ENCODE assay signal across 8 cellular contexts in genomic region chr2:45585267-45585861, GRCh38. TPM values are rescaled to one million over a fixed set of nuclear protein-coding genes. Genes with fewer than 3 reads are reported as not detected.
A peak's percentile ranks its signal among the peaks of the same experiment; 100 is the strongest.
DNase-seq lines count a peak whose midpoint lies in the region; ATAC-seq and TF ChIP-seq lines count a peak whose summit lies in the region.

No MANE protein-coding gene starts in this region.

- H3K4ac ChIP-seq in H9 (ENCODE audit: low read depth, low read length), result no peak overlapping the region

- no peak overlapping the region for H4K5ac ChIP-seq in H9 (ENCODE audit: insufficient read length, low read depth, low read length)

- H3K23me2 ChIP-seq in H9 (ENCODE audit: insufficient read length, low read depth, low read length, poor library complexity, severe bottlenecking), result no peaks in the 10 kb centered on the region

- H3K9me2 ChIP-seq in PC-9 (ENCODE audit: insufficient read depth), result no peaks in the 10 kb centered on the region

- no peak overlapping the region for H3K23ac ChIP-seq in H9 (ENCODE audit: insufficient read length, low read depth, low read length)

- H3K27me3 Mint-ChIP-seq in CD4-positive, alpha-beta T cell, result no peaks in the 10 kb centered on the region
- H3K27me3 Mint-ChIP-seq in H9 (ENCODE audit: low read depth), result no peaks in the 10 kb centered on the region

- H2BK120ac ChIP-seq in H9 (ENCODE audit: low read depth, low read length, poor library complexity, severe bottlenecking), result no peak overlapping the region

- H3K56ac ChIP-seq in H9 (ENCODE audit: insufficient read length, low read depth, low read length), result no peak overlapping the region

- no peak overlapping the region for H3K4me3 ChIP-seq in PC-9
- peak overlapping the region; percentile 50 for H3K4me3 ChIP-seq in endocrine pancreas (ENCODE audit: control insufficient read depth, insufficient read depth, low read length)
- no peak overlapping the region for H3K4me3 ChIP-seq in mucosa of descending colon

- no peaks in the 10 kb centered on the region for H4K20me1 ChIP-seq in H9 (ENCODE audit: control insufficient read depth, insufficient read depth, insufficient read length)
- H4K20me1 ChIP-seq in PC-9 (ENCODE audit: insufficient read depth), result peaks cover 10% of the 10 kb centered on the region; the same call in 1 of the 2 replicates

- H2BK5ac ChIP-seq in H9 (ENCODE audit: insufficient read length, low read length), result no peak overlapping the region

- no peak overlapping the region for H2BK15ac ChIP-seq in H9 (ENCODE audit: low read depth, low read length)

- H3K9ac ChIP-seq in H9 (ENCODE audit: extremely low read depth, insufficient read length, low read length) (no peak overlapping the region), endocrine pancreas (ENCODE audit: control insufficient read depth, insufficient read depth, low read length) (no peak overlapping the region)

- H2AK5ac ChIP-seq in H9 (ENCODE audit: insufficient read length, low read length), result no peak overlapping the region

- H4K8ac ChIP-seq in H9 (replicated peaks; ENCODE audit: insufficient read length, low read depth, low read length), result no peak overlapping the region

- POLR2A ChIA-PET in CD4-positive, alpha-beta T cell (lab: Charles Lee), result interaction anchor here (1.8 kb wide), 1 partner anchor 18 kb away, joined by 8 read pairs; no protein-coding TSS in a partner anchor
- POLR2A ChIA-PET in PC-9 (lab: Charles Lee; ENCODE audit: unreplicated experiment), result interaction anchor here (0.7 kb wide), 2 partner anchors 10 to 42 kb away, joined by 4 to 6 read pairs; no protein-coding TSS in a partner anchor

- peaks cover 29% of the 10 kb centered on the region for H3K4me1 Mint-ChIP-seq in CD4-positive, alpha-beta T cell (ENCODE audit: low read depth)
- H3K4me1 Mint-ChIP-seq in H9, result peaks cover 10 to 11% of the 10 kb centered on the region in 2 experiments

- H2AFZ ChIP-seq in H9 (ENCODE audit: low read length), result no peak overlapping the region
- no peak overlapping the region for H2AFZ ChIP-seq in PC-9

- no peak overlapping the region for H4K91ac ChIP-seq in H9 (ENCODE audit: insufficient read length, low read depth, low read length)

- no peak overlapping the region for H3K4me3 Mint-ChIP-seq in CD4-positive, alpha-beta T cell
- H3K4me3 Mint-ChIP-seq in H9, result no peak overlapping the region

- no peaks in the 10 kb centered on the region for H3K27me3 ChIP-seq in CD4-positive, alpha-beta T cell (ENCODE audit: control insufficient read depth, insufficient read depth, low read length)
- H3K27me3 ChIP-seq in H9 (ENCODE audit: insufficient read depth, low read length) (no peaks in the 10 kb centered on the region), PC-9 (ENCODE audit: insufficient read depth, low read depth) (no peaks in the 10 kb centered on the region), endocrine pancreas (ENCODE audit: control insufficient read depth, insufficient read depth, low read length) (no peaks in the 10 kb centered on the region)

- ATAC-seq in CD4-positive, alpha-beta T cell (ENCODE audit: poor library complexity), result peak; percentile 52
- ATAC-seq in mucosa of descending colon (peak; percentile 73), GM19452 (IDR thresholded peaks at IDR 0.05; ENCODE audit: unreplicated experiment) (no peak), GM18867 (IDR thresholded peaks at IDR 0.05; ENCODE audit: unreplicated experiment) (no peak)

- H2BK20ac ChIP-seq in H9 (ENCODE audit: low read depth, low read length, poor library complexity, severe bottlenecking), result no peak overlapping the region

- H3K18ac ChIP-seq in H9 (ENCODE audit: insufficient read length, low read depth, low read length), result no peak overlapping the region

- H3F3A ChIP-seq in PC-9 (ENCODE audit: insufficient read depth, low read depth), result peaks cover 23% of the 10 kb centered on the region

- H3K36me3 Mint-ChIP-seq in CD4-positive, alpha-beta T cell (ENCODE audit: low read depth), result peaks cover 24% of the 10 kb centered on the region
- peaks cover 3 to 8% (median 7%) of the 10 kb centered on the region in 3 experiments; a peak in 6 of 7 replicates for H3K36me3 Mint-ChIP-seq in H9 (ENCODE audit: insufficient read depth in 1 of 3, low read depth in 3 of 3)

- no TSS peak for BruUV-seq in PC-9 (replicated peaks; lab: Mats Ljungman, UMichigan)

- H3K9me3 Mint-ChIP-seq in CD4-positive, alpha-beta T cell, result no peaks in the 10 kb centered on the region
- H3K9me3 Mint-ChIP-seq in H9, result no peaks in the 10 kb centered on the region

- TF ChIP-seq CTCF in CD4-positive, alpha-beta T cell (IDR thresholded peaks at IDR 0.05), result peak; percentile 56
- TF ChIP-seq CTCF in H9 (conservative IDR thresholded peaks at IDR 0.05) (peak; percentile 62), PC-9 (conservative IDR thresholded peaks at IDR 0.05) (peak; percentile 82), mucosa of descending colon (IDR thresholded peaks at IDR 0.05) (peak; percentile 51)

- H3K36me3 ChIP-seq in PC-9 (ENCODE audit: low read depth) (peaks cover 5% of the 10 kb centered on the region; the same call in 1 of the 2 replicates), endocrine pancreas (ENCODE audit: control insufficient read depth, insufficient read depth, low read length) (no peaks in the 10 kb centered on the region), mucosa of descending colon (ENCODE audit: low read depth) (no peaks in the 10 kb centered on the region)

- H3K79me2 ChIP-seq in H9 (ENCODE audit: insufficient read depth, low read length), result peaks cover 3% of the 10 kb centered on the region; the same call in 1 of the 2 replicates
- 0 out of 2 replicates have a peak, but pooled peaks cover 8% of the 10 kb centered on the region for H3K79me2 ChIP-seq in PC-9 (ENCODE audit: low read depth)

- H3K4me2 ChIP-seq in H9 (ENCODE audit: insufficient read depth, insufficient read length, low read length) (no peak overlapping the region), PC-9 (no peak overlapping the region)

- DNase-seq in CD4-positive, alpha-beta T cell, result no peak
- no peak for DNase-seq in H9
- no peak for DNase-seq in PC-9
- DNase-seq in mucosa of descending colon, result peak in 1 of 3 donors; percentile 62
- DNase-seq in stimulated activated CD4-positive, alpha-beta T cell treated with anti-CD3 and anti-CD28 coated beads, Interleukin-4, amount 100 ng/mL, for 1 hour, result no peak

- peaks cover 3% of the 10 kb centered on the region for H3K79me1 ChIP-seq in H9 (ENCODE audit: insufficient read depth, low read depth, low read length, poor library complexity, severe bottlenecking)

- no peak overlapping the region for H3T11ph ChIP-seq in H9 (ENCODE audit: low read length)

- no peak overlapping the region for H3K27ac Mint-ChIP-seq in CD4-positive, alpha-beta T cell
- H3K27ac Mint-ChIP-seq in H9, result no peak overlapping the region

- no peak overlapping the region for H2BK12ac ChIP-seq in H9 (ENCODE audit: insufficient read length, low read depth, low read length)

- WGBS in H9 (ENCODE audit: extremely low coverage, insufficient read length, low lambda C conversion rate), result no CpG with 5 or more reads among the region's 5 CpGs

- no peaks in the 10 kb centered on the region for H3K9me3 ChIP-seq in CD4-positive, alpha-beta T cell (ENCODE audit: control insufficient read depth, low read length)
- H3K9me3 ChIP-seq in H9 (ENCODE audit: control insufficient read depth, low read depth, low read length) (no peaks in the 10 kb centered on the region), PC-9 (ENCODE audit: insufficient read depth, low read depth) (no peaks in the 10 kb centered on the region; the same call in 1 of the 2 replicates), endocrine pancreas (ENCODE audit: control insufficient read depth, low read length) (no peaks in the 10 kb centered on the region), mucosa of descending colon (no peaks in the 10 kb centered on the region)

- intact Hi-C loops in CD4-positive, alpha-beta T cell (cut with DNase I, micrococcal nuclease), result no loop called here
- intact Hi-C loops in PC-9 (cut with micrococcal nuclease; ENCODE audit: unreplicated experiment), result loop anchor here (1.0 kb wide), 1 partner anchor 351 kb away; no protein-coding TSS in a partner anchor
- intact Hi-C loops in mucosa of descending colon (cut with DNase I, micrococcal nuclease), result no loop called here

- H3K4me1 ChIP-seq in H9 (ENCODE audit: insufficient read depth, low read length) (no peaks in the 10 kb centered on the region; the same call in 1 of the 2 replicates), PC-9 (replicated peaks; ENCODE audit: insufficient read depth) (no peaks in the 10 kb centered on the region), endocrine pancreas (ENCODE audit: control insufficient read depth, insufficient read depth, low read length) (peaks cover 8% of the 10 kb centered on the region), mucosa of descending colon (ENCODE audit: low read depth) (no peaks in the 10 kb centered on the region)

- CTCF ChIA-PET in CD4-positive, alpha-beta T cell (lab: Charles Lee), result interaction anchor here (0.6 to 1.7 kb wide), 6 partner anchors 16 to 193 kb away, joined by 3 to 7 read pairs (median 3); partner anchors contain the start of gene SRBD1
- CTCF ChIA-PET in PC-9 (lab: Charles Lee), result interaction anchor here (0.6 to 1.5 kb wide), 3 partner anchors 12 to 351 kb away, joined by 3 read pairs; no protein-coding TSS in a partner anchor

- H3K27ac ChIP-seq in CD4-positive, alpha-beta T cell (ENCODE audit: low read depth, low read length), result no peak overlapping the region
- H3K27ac ChIP-seq in H9 (ENCODE audit: insufficient read length, low read depth, low read length) (no peak overlapping the region), PC-9 (no peak overlapping the region)

- H3K14ac ChIP-seq in H9 (ENCODE audit: insufficient read depth, low read length), result no peak overlapping the region

RNA-seq across cellular contexts. Expression of gene SRBD1, which starts 25.7 kb away (rescaled TPM):
- 10 to 100 TPM; 14.2 to 16.0 TPM for total RNA-seq in CD4-positive, alpha-beta T cell
- total RNA-seq in H9 (2021) (18.3 TPM in 2 replicates), PC-9 (2021) (17.8 and 20.9 TPM in 2 replicates), mucosa of descending colon (10 to 100 TPM; 17.2 to 20.9 (median 17.3) TPM)

Comparison
In these comparisons a context has a peak if more than half of its experiments do, and no peak if none do; other contexts are left out.
1. ATAC-seq: peak in CD4-positive, alpha-beta T cell (single experiment) and mucosa of descending colon (single experiment); none in GM19452 (single experiment) and GM18867 (single experiment).
2. Peak in every context shown above with its lines, with median percentiles within 50 percentile points of each other: CTCF ChIP-seq.